In genomic region chr9:2934883-2935282, GRCh38 we compare ENCODE assay signal across 20 cellular contexts.
"Had no signal": no experiment of that assay in that cellular context is flagged by ENCODE, and none has a peak within 500 bp of the region (broad histone marks: within the 10 kb centered on the region; RNA-seq: fewer than 3 reads in every experiment).

No MANE protein-coding gene starts in this region.

- H3K9me3 ChIP-seq: gastroesophageal sphincter, psoas muscle had no signal

- FAIRE-seq: colon, urothelium cell line had no signal

- H3K9me3 Mint-ChIP-seq: immature natural killer cell, nephron, type B pancreatic cell had no signal

- H3K27me3 ChIP-seq: esophagus squamous epithelium, gastroesophageal sphincter had no signal

- H3K36me3 ChIP-seq: esophagus squamous epithelium, gastroesophageal sphincter had no signal

- ATAC-seq: gastroesophageal sphincter, left colon, left ventricle myocardium superior, psoas muscle had no signal

- H3K27ac ChIP-seq: esophagus squamous epithelium, gastroesophageal sphincter, psoas muscle, skin epidermis had no signal

- H3K4me1 Mint-ChIP-seq: immature natural killer cell, naive B cell, nephron had no signal

- H3K4me1 ChIP-seq: esophagus squamous epithelium, gastroesophageal sphincter, psoas muscle had no signal

- H3K27me3 Mint-ChIP-seq: type B pancreatic cell had no signal

- H3K36me3 Mint-ChIP-seq: immature natural killer cell, naive B cell, type B pancreatic cell had no signal

- H3K27ac Mint-ChIP-seq: immature natural killer cell, naive B cell, nephron, type B pancreatic cell had no signal

- H3K4me3 Mint-ChIP-seq: immature natural killer cell, naive B cell, nephron, type B pancreatic cell had no signal

- DNase-seq: dermis blood vessel endothelial cell; esophagus squamous epithelium; foreskin fibroblast; glutamatergic neuron; immature natural killer cell; left colon; left ventricle myocardium superior; mesenchymal stem cell; naive B cell; retina; stimulated activated CD4-positive, alpha-beta T cell treated with anti-CD3 and anti-CD28 coated beads, Interleukin-12 subunit alpha, Interleukin-12 subunit beta, amount 100 ng/mL, for 4 hours; stimulated activated naive CD4-positive, alpha-beta T cell treated with Interleukin-2 at 50 U/mL for 16 hours had no signal

- H3K4me3 ChIP-seq: esophagus squamous epithelium, gastroesophageal sphincter, lung, psoas muscle, skin epidermis had no signal
